ENCODE assay signal across 1 cellular context in genomic region chr20:5127204-5127858, GRCh38.
A peak's percentile ranks its signal among the peaks of the same experiment; 100 is the strongest.
TF ChIP-seq lines count a peak whose summit lies in the region.

No MANE protein-coding gene starts in this region.

TF ChIP-seq in HepG2, 621 proteins besides CTCF, POLR2A, EP300 and RAD21 (continued from another document and continues in another):
- no peak for TF ChIP-seq NFAT5 (CRISPR knock-in tag; IDR thresholded peaks at IDR 0.05)
- TF ChIP-seq ZNF567 (CRISPR knock-in tag; IDR thresholded peaks at IDR 0.05; ENCODE audit: borderline replicate concordance) = no peak
- TF ChIP-seq SP2 (CRISPR knock-in tag; IDR thresholded peaks at IDR 0.05) = 0 out of 2 replicates have a peak, but pooled peaks have one; percentile 10
- no peak for TF ChIP-seq SNAPC5 (CRISPR knock-in tag; IDR thresholded peaks at IDR 0.05; ENCODE audit: borderline replicate concordance)
- no peak for TF ChIP-seq ZNF615 (CRISPR knock-in tag; IDR thresholded peaks at IDR 0.05; ENCODE audit: borderline replicate concordance)
- no peak for TF ChIP-seq SMARCC2 (IDR thresholded peaks at IDR 0.05)
- TF ChIP-seq ZBTB14 (CRISPR knock-in tag; IDR thresholded peaks at IDR 0.05) = no peak
- TF ChIP-seq HNRNPK (IDR thresholded peaks at IDR 0.05; ENCODE audit: low read depth, low read length, poor library complexity, severe bottlenecking) = peak; percentile 16
- no peak for TF ChIP-seq CBFB (CRISPR knock-in tag; IDR thresholded peaks at IDR 0.05)
- no peak for TF ChIP-seq BRF2 (CRISPR knock-in tag; IDR thresholded peaks at IDR 0.05)
- no peak for TF ChIP-seq SALL2 (CRISPR knock-in tag; IDR thresholded peaks at IDR 0.05)
- no peak for TF ChIP-seq KLF12 (CRISPR knock-in tag; IDR thresholded peaks at IDR 0.05; ENCODE audit: borderline replicate concordance)
- TF ChIP-seq ZNF331 (CRISPR knock-in tag; IDR thresholded peaks at IDR 0.05) = no peak
- TF ChIP-seq FUBP1 (CRISPR knock-in tag; IDR thresholded peaks at IDR 0.05; ENCODE audit: borderline replicate concordance) = no peak
- TF ChIP-seq ARID3A (IDR thresholded peaks at IDR 0.05; ENCODE audit: low read depth, low read length) = no peak
- TF ChIP-seq ARID4A (CRISPR knock-in tag; IDR thresholded peaks at IDR 0.05; ENCODE audit: borderline replicate concordance) = no peak; the same call in none of the 2 replicates
- no peak for TF ChIP-seq CHD2 (IDR thresholded peaks at IDR 0.05; ENCODE audit: low read depth, low read length)
- no peak for TF ChIP-seq U2AF2 (IDR thresholded peaks at IDR 0.05; ENCODE audit: low read depth, low read length)
- TF ChIP-seq MLLT10 (CRISPR knock-in tag; IDR thresholded peaks at IDR 0.05) = no peak
- no peak for TF ChIP-seq TFDP1 (CRISPR knock-in tag; IDR thresholded peaks at IDR 0.05; ENCODE audit: borderline replicate concordance)
- TF ChIP-seq TARDBP (CRISPR knock-in tag; IDR thresholded peaks at IDR 0.05) = no peak
- TF ChIP-seq ZNF773 (CRISPR knock-in tag; IDR thresholded peaks at IDR 0.05; ENCODE audit: borderline replicate concordance) = no peak
- no peak for TF ChIP-seq AHDC1 (CRISPR knock-in tag; IDR thresholded peaks at IDR 0.05; ENCODE audit: borderline replicate concordance)
- TF ChIP-seq ZNF317 (CRISPR knock-in tag; IDR thresholded peaks at IDR 0.05) = no peak
- TF ChIP-seq MED13 (CRISPR knock-in tag; IDR thresholded peaks at IDR 0.05) = no peak
- no peak for TF ChIP-seq ZNF263 (CRISPR knock-in tag; IDR thresholded peaks at IDR 0.05)
- peak; percentile 38; the same call in 1 of the 2 replicates for TF ChIP-seq AKAP8 (CRISPR knock-in tag; IDR thresholded peaks at IDR 0.05)
- no peak for TF ChIP-seq HMG20B (CRISPR knock-in tag; conservative IDR thresholded peaks at IDR 0.05)
- TF ChIP-seq IRF2 (CRISPR knock-in tag; IDR thresholded peaks at IDR 0.05) = no peak
- TF ChIP-seq CREM (IDR thresholded peaks at IDR 0.05) = no peak
- no peak for TF ChIP-seq CREM (CRISPR knock-in tag; IDR thresholded peaks at IDR 0.05)
- TF ChIP-seq FOXA1 (IDR thresholded peaks at IDR 0.05) = no peak
- TF ChIP-seq FOXA1 (CRISPR knock-in tag; IDR thresholded peaks at IDR 0.05) = no peak
- peak; percentile 78 for TF ChIP-seq ZFY (CRISPR knock-in tag; IDR thresholded peaks at IDR 0.05)
- TF ChIP-seq ZNF747 (CRISPR knock-in tag; IDR thresholded peaks at IDR 0.05; ENCODE audit: borderline replicate concordance) = no peak
- 0 out of 2 replicates have a peak, but pooled peaks have one; percentile 17 for TF ChIP-seq ZFP37 (CRISPR knock-in tag; IDR thresholded peaks at IDR 0.05; ENCODE audit: borderline replicate concordance)
- no peak for TF ChIP-seq PAF1 (CRISPR knock-in tag; IDR thresholded peaks at IDR 0.05)
- TF ChIP-seq KLF9 (CRISPR knock-in tag; IDR thresholded peaks at IDR 0.05; ENCODE audit: low read depth) = no peak
- TF ChIP-seq ZNF891 (CRISPR knock-in tag; IDR thresholded peaks at IDR 0.05) = no peak
- TF ChIP-seq PHF5A (CRISPR knock-in tag; IDR thresholded peaks at IDR 0.05; ENCODE audit: low read depth, unreplicated experiment) = no peak
- no peak for TF ChIP-seq MIXL1 (CRISPR knock-in tag; IDR thresholded peaks at IDR 0.05)
